Comparison of ENCODE assay signal across 9 cellular contexts in the genomic region with DNA sequence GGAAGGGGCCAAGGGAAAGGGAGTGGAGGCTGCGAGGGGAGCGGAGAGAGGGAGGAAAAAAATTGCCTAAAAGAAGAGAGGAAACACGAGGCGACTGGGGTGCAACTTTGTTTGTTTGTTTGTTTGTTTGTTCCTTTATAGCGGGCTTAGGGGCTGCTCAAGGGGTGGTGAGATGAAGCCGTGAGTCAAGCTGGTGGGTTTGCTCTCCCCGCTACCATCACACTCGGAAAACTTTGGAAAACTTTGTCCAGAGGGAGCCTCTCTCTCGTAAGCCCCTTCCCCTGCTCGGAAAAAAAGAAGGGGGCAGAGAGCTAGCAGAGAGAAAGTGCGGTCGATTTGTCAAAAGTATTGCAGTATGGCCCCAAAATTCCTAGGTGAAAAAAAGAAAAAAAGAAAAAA. TPM values are rescaled to one million over a fixed set of nuclear protein-coding genes. Genes with fewer than 3 reads are reported as not detected.
DNase-seq lines count a peak whose midpoint lies in the region; ATAC-seq and TF ChIP-seq lines count a peak whose summit lies in the region.
"Had no signal": no experiment of that assay in that cellular context is flagged by ENCODE, and none has a peak within 500 bp of the region (broad histone marks: within the 10 kb centered on the region; RNA-seq: fewer than 3 reads in every experiment).

No MANE protein-coding gene starts in this region.

- H3K4me3 Mint-ChIP-seq in dendritic cell treated with granulocyte-macrophage colony-stimulating factor and Interleukin-4, amounts not matched to agents 40 ng/mL and 50 ng/mL, for 4 days = peak overlapping the region; percentile 35

- peaks cover 91% of the 10 kb centered on the region for H3K27me3 Mint-ChIP-seq in dendritic cell treated with granulocyte-macrophage colony-stimulating factor and Interleukin-4, amounts not matched to agents 40 ng/mL and 50 ng/mL, for 4 days

- H3K36me3 ChIP-seq in HUES64 (ENCODE audit: insufficient read depth, low read length) (no peaks in the 10 kb centered on the region), neural cell (ENCODE audit: insufficient read depth, low read length) (no peaks in the 10 kb centered on the region)

- H3K9me2 ChIP-seq in neural cell (ENCODE audit: insufficient read depth, low read length) = no peaks in the 10 kb centered on the region

- no peak for TF ChIP-seq RAD21 in neural cell (conservative IDR thresholded peaks at IDR 0.05)

- intact Hi-C loops in dendritic cell treated with granulocyte-macrophage colony-stimulating factor and Interleukin-4, amounts not matched to agents 40 ng/mL and 50 ng/mL, for 4 days (cut with micrococcal nuclease) = loop anchor here (5.0 kb wide), 1 partner anchor 601 kb away; no protein-coding TSS in a partner anchor

- no peaks in the 10 kb centered on the region for H3K9me3 Mint-ChIP-seq in dendritic cell treated with granulocyte-macrophage colony-stimulating factor and Interleukin-4, amounts not matched to agents 40 ng/mL and 50 ng/mL, for 4 days

- no peaks in the 10 kb centered on the region for H4K20me1 ChIP-seq in neural cell (ENCODE audit: insufficient read depth)

- H3K4me1 ChIP-seq in HUES64 (ENCODE audit: insufficient read depth, low read length) = peaks cover 10% of the 10 kb centered on the region

- POLR2A ChIA-PET in AG04449 (lab: Yijun Ruan, JAX) = no interaction called here

- WGBS in HUES64 = 1% methylated on average over 10 of the region's 12 CpGs

- no peak overlapping the region for H3K27ac ChIP-seq in HUES64 (ENCODE audit: low read depth, low read length)
- no peak overlapping the region for H3K27ac ChIP-seq in neural cell (ENCODE audit: low read length)

- H3K4me1 Mint-ChIP-seq in dendritic cell treated with granulocyte-macrophage colony-stimulating factor and Interleukin-4, amounts not matched to agents 40 ng/mL and 50 ng/mL, for 4 days (ENCODE audit: low read depth) = peaks cover 51% of the 10 kb centered on the region

- no peak overlapping the region for H2AFZ ChIP-seq in neural cell (ENCODE audit: low read depth, low read length)

- H3F3A ChIP-seq in neural cell (ENCODE audit: insufficient read depth, low read length, poor library complexity, severe bottlenecking) = no peaks in the 10 kb centered on the region

- H3K27ac Mint-ChIP-seq in dendritic cell treated with granulocyte-macrophage colony-stimulating factor and Interleukin-4, amounts not matched to agents 40 ng/mL and 50 ng/mL, for 4 days = no peak overlapping the region

- H3K4me2 ChIP-seq in neural cell (ENCODE audit: low read length) = no peak overlapping the region

- no peaks in the 10 kb centered on the region for H3K36me3 Mint-ChIP-seq in dendritic cell treated with granulocyte-macrophage colony-stimulating factor and Interleukin-4, amounts not matched to agents 40 ng/mL and 50 ng/mL, for 4 days (ENCODE audit: low read depth)

- H3K9ac ChIP-seq in HUES64 (ENCODE audit: low read depth, low read length) = no peak overlapping the region
- no peak overlapping the region for H3K9ac ChIP-seq in neural cell (ENCODE audit: low read length)

- DNase-seq in AG04449 (ENCODE audit: low read depth, low spot score) = no peak
- DNase-seq in NCI-H446 treated with DMSO at 0.1 percent for 48 hours (lab: John Stamatoyannopoulos, UW) = no peak
- no peak for DNase-seq in NCI-H82 (lab: John Stamatoyannopoulos, UW)
- DNase-seq: EL had no signal

- peaks cover 87% of the 10 kb centered on the region for H3K27me3 ChIP-seq in HUES64 (ENCODE audit: insufficient read depth, low read length)
- H3K27me3 ChIP-seq in neural cell (ENCODE audit: insufficient read depth, low read depth, low read length) = peaks cover 81% of the 10 kb centered on the region

- CTCF ChIA-PET in AG04449 (lab: Yijun Ruan, JAX) = interaction anchor here (1.1 to 10.9 kb wide), 8 partner anchors 10 to 599 kb away, joined by 3 to 322 read pairs (median 16); no protein-coding TSS in a partner anchor

- no peaks in the 10 kb centered on the region for H3K9me3 ChIP-seq in HUES64 (ENCODE audit: insufficient read depth, low read depth, low read length)
- no peaks in the 10 kb centered on the region for H3K9me3 ChIP-seq in neural cell (ENCODE audit: low read length)

- ATAC-seq in GM19324 (IDR thresholded peaks at IDR 0.05; ENCODE audit: low FRiP score, unreplicated experiment) = no peak
- no peak for ATAC-seq in GM18861 (IDR thresholded peaks at IDR 0.05; ENCODE audit: unreplicated experiment)

- H3K79me2 ChIP-seq in neural cell (replicated peaks; ENCODE audit: insufficient read depth, low read length) = no peaks in the 10 kb centered on the region

- no peak for TF ChIP-seq EP300 in neural cell (conservative IDR thresholded peaks at IDR 0.05; ENCODE audit: poor library complexity, severe bottlenecking)

- H3K4me3 ChIP-seq in AG04449 (ENCODE audit: low read depth, low read length) (peak overlapping the region; percentile 23; the same call in 1 of the 2 replicates), HUES64 (ENCODE audit: low read length) (peak overlapping the region; percentile 34), neural cell (ENCODE audit: low read length) (no peak overlapping the region)

- TF ChIP-seq CTCF in AG04449 (IDR thresholded peaks at IDR 0.05; ENCODE audit: insufficient read depth, low read length, missing control alignments) (no peak), neural cell (IDR thresholded peaks at IDR 0.05; ENCODE audit: poor library complexity, severe bottlenecking) (no peak)

TF ChIP-seq in neural cell, 6 proteins besides CTCF, POLR2A, EP300 and RAD21:
- TF ChIP-seq EZH2 (IDR thresholded peaks at IDR 0.05; ENCODE audit: borderline replicate concordance, insufficient read depth, low read length, poor library complexity, severe bottlenecking) = peak; percentile 87
- TF ChIP-seq TAF1 (IDR thresholded peaks at IDR 0.05; ENCODE audit: low read depth) = no peak

RNA-seq across cellular contexts. Expression of a gene that starts 0.3 kb away (rescaled TPM):
- 1.9 TPM for polyA plus RNA-seq in HUES64 (2013, experiment 1 of 2)
- 3.2 TPM for polyA plus RNA-seq in HUES64 (2013, experiment 2 of 2)
- polyA plus RNA-seq in neural cell = 0.56 and 0.83 TPM in 2 replicates
- 1.5 and 2.2 TPM in 2 replicates for polyA minus RNA-seq in neural cell
